In genomic region chr1:45304311-45305081, GRCh38 we compare ENCODE assay signal across 7 cellular contexts. TPM values are rescaled to one million over a fixed set of nuclear protein-coding genes. Genes with fewer than 3 reads are reported as not detected.
DNase-seq lines count a peak whose midpoint lies in the region; ATAC-seq and TF ChIP-seq lines count a peak whose summit lies in the region.

No MANE protein-coding gene starts in this region.

- H3K27me3 ChIP-seq in heart left ventricle, result no peaks in the 10 kb centered on the region

- H3K27ac ChIP-seq in heart left ventricle, result peak overlapping the region; percentile 76 to 98 (median 92)

- H3K9me3 Mint-ChIP-seq in activated CD8-positive, alpha-beta memory T cell treated with anti-CD3 and anti-CD28 coated beads, Interleukin-2, amount 10 ng/mL, durations not matched to agents 7 days and 5 days (ENCODE audit: low read depth), result no peaks in the 10 kb centered on the region

- H3K27ac Mint-ChIP-seq in activated CD8-positive, alpha-beta memory T cell treated with anti-CD3 and anti-CD28 coated beads, Interleukin-2, amount 10 ng/mL, durations not matched to agents 7 days and 5 days, result peak overlapping the region; percentile 97

- H3K9me3 ChIP-seq in heart left ventricle, result no peaks in the 10 kb centered on the region

- CTCF ChIA-PET in activated CD8-positive, alpha-beta memory T cell treated with anti-CD3 and anti-CD28 coated beads, Interleukin-2, amount 10 ng/mL, durations not matched to agents 7 days and 5 days (lab: Charles Lee), result interaction anchor here (1.0 to 18.1 kb wide), 7 partner anchors 23 to 590 kb away, joined by 3 to 341 read pairs (median 21); partner anchors contain the start of genes BTBD19, HECTD3, HPDL and MUTYH

- no peak for DNase-seq in activated CD8-positive, alpha-beta memory T cell treated with anti-CD3 and anti-CD28 coated beads, Interleukin-2, amount 10 ng/mL, durations not matched to agents 7 days and 5 days
- DNase-seq in heart left ventricle (peak in 2 of 5 donors; percentile 36 to 39), retinal pigment epithelial cell (ENCODE audit: low read depth) (no peak)

- H3K36me3 Mint-ChIP-seq in activated CD8-positive, alpha-beta memory T cell treated with anti-CD3 and anti-CD28 coated beads, Interleukin-2, amount 10 ng/mL, durations not matched to agents 7 days and 5 days, result no peaks in the 10 kb centered on the region

- H3K4me1 Mint-ChIP-seq in activated CD8-positive, alpha-beta memory T cell treated with anti-CD3 and anti-CD28 coated beads, Interleukin-2, amount 10 ng/mL, durations not matched to agents 7 days and 5 days, result peaks cover 41% of the 10 kb centered on the region

- peaks cover 0 to 17% (median 14%) of the 10 kb centered on the region in 12 donors for H3K4me1 ChIP-seq in heart left ventricle

- no peak for TF ChIP-seq CTCF in GM12875 (IDR thresholded peaks at IDR 0.05; ENCODE audit: borderline replicate concordance, insufficient read depth, low read depth, low read length)
- TF ChIP-seq CTCF in heart left ventricle (IDR thresholded peaks at IDR 0.05), result no peak
- no peak for TF ChIP-seq CTCF in retinal pigment epithelial cell (conservative IDR thresholded peaks at IDR 0.05; ENCODE audit: low read depth, low read length)

- no peak for TF ChIP-seq POLR2A in heart left ventricle (IDR thresholded peaks at IDR 0.05)

- peak; percentile 5 for ATAC-seq in HG03460 (IDR thresholded peaks at IDR 0.05; ENCODE audit: unreplicated experiment)
- ATAC-seq in activated CD8-positive, alpha-beta memory T cell treated with anti-CD3 and anti-CD28 coated beads, Interleukin-2, amount 10 ng/mL, durations not matched to agents 7 days and 5 days, result no peak
- ATAC-seq in heart left ventricle, result peak in 1 of 4 donors; percentile 3
- ATAC-seq in GM19463 (IDR thresholded peaks at IDR 0.05; ENCODE audit: unreplicated experiment), result no peak
- ATAC-seq in HG02678 (IDR thresholded peaks at IDR 0.05; ENCODE audit: unreplicated experiment), result no peak

- intact Hi-C loops in heart left ventricle (cut with DNase I), result loop anchor here in 8 of 10 donors (2.0 to 10.0 kb wide), 10 partner anchors 33 to 574 kb away; partner anchors contain the start of genes BEST4 (in 4 of the 8), RNU5D-1 (in 2 of the 8), BTBD19 (in 1 of the 8) and DYNLT4 (in 1 of the 8)

- H3K4me3 ChIP-seq in GM12875 (ENCODE audit: low read depth, low read length), result peak overlapping the region; percentile 94
- H3K4me3 ChIP-seq in heart left ventricle, result peak overlapping the region; percentile 57 to 89 (median 71)
- peak overlapping the region; percentile 74 for H3K4me3 ChIP-seq in retinal pigment epithelial cell (ENCODE audit: low read length)

- no peaks in the 10 kb centered on the region for H3K27me3 Mint-ChIP-seq in activated CD8-positive, alpha-beta memory T cell treated with anti-CD3 and anti-CD28 coated beads, Interleukin-2, amount 10 ng/mL, durations not matched to agents 7 days and 5 days

- H3K36me3 ChIP-seq in heart left ventricle, result no peaks in the 10 kb centered on the region

- peak overlapping the region; percentile 92 for H3K4me3 Mint-ChIP-seq in activated CD8-positive, alpha-beta memory T cell treated with anti-CD3 and anti-CD28 coated beads, Interleukin-2, amount 10 ng/mL, durations not matched to agents 7 days and 5 days

- WGBS in heart left ventricle, 4 donors, result 42 to 54% (median 48%) methylated on average over 11 to 15 of the region's 15 CpGs

RNA-seq across cellular contexts. Expression of gene HPDL, which starts 22.2 kb away (rescaled TPM):
- total RNA-seq in activated CD8-positive, alpha-beta memory T cell treated with anti-CD3 and anti-CD28 coated beads, Interleukin-2, amount 10 ng/mL, durations not matched to agents 7 days and 5 days, result 10 to 100 TPM; 16.3 to 23.4 TPM
- under 1 TPM in 5 of 9 donors, not detected in 4; 0.15 to 0.43 (median 0.32) TPM for total RNA-seq in heart left ventricle
- under 1 TPM; 0.15 to 0.46 TPM for polyA plus RNA-seq in heart left ventricle

RNA-seq across cellular contexts. Expression of gene TOE1, which starts 35.5 kb away (rescaled TPM):
- total RNA-seq in activated CD8-positive, alpha-beta memory T cell treated with anti-CD3 and anti-CD28 coated beads, Interleukin-2, amount 10 ng/mL, durations not matched to agents 7 days and 5 days, result 10 to 100 TPM; 21.4 to 26.5 TPM
- 1 to 10 TPM; 2.7 to 7.9 (median 3.7) TPM for total RNA-seq in heart left ventricle
- polyA plus RNA-seq in heart left ventricle, result 1 to 10 TPM; 2.2 to 5.4 TPM

RNA-seq across cellular contexts. Expression of gene MUTYH, which starts 35.7 kb away (rescaled TPM):
- 10 to 100 TPM; 65.3 to 67.2 TPM for total RNA-seq in activated CD8-positive, alpha-beta memory T cell treated with anti-CD3 and anti-CD28 coated beads, Interleukin-2, amount 10 ng/mL, durations not matched to agents 7 days and 5 days
- total RNA-seq in heart left ventricle, result 10 to 100 TPM in 2 of 9 donors, 1 to 10 TPM in 7; 4.4 to 11.9 (median 7.1) TPM
- 1 to 10 TPM; 7.0 TPM for polyA plus RNA-seq in heart left ventricle

Comparison
In these comparisons a context has a peak if more than half of its experiments do, and no peak if none do; other contexts are left out.
1. RNA of gene HPDL, which starts 22.2 kb away (total RNA-seq): 16.3 to 23.4 TPM in activated CD8-positive, alpha-beta memory T cell treated with anti-CD3 and anti-CD28 coated beads, Interleukin-2, amount 10 ng/mL, durations not matched to agents 7 days and 5 days; 0.15 to 0.43 TPM in heart left ventricle; every median in the first group is over 10 times any median in the second.
2. RNA of gene MUTYH, which starts 35.7 kb away (total RNA-seq): 65.3 to 67.2 TPM in activated CD8-positive, alpha-beta memory T cell treated with anti-CD3 and anti-CD28 coated beads, Interleukin-2, amount 10 ng/mL, durations not matched to agents 7 days and 5 days; 4.4 to 11.9 TPM in heart left ventricle; every median in the first group is over 4 times any median in the second.
3. Peak in every context shown above with its lines, with median percentiles within 50 percentile points of each other: H3K4me3 ChIP-seq.